ENCODE assay signal across 10 cellular contexts in genomic region chr13:114128348-114128623, GRCh38. TPM values are rescaled to one million over a fixed set of nuclear protein-coding genes. Genes with fewer than 3 reads are reported as not detected.
DNase-seq lines count a peak whose midpoint lies in the region; ATAC-seq and TF ChIP-seq lines count a peak whose summit lies in the region.
"Had no signal": no experiment of that assay in that cellular context is flagged by ENCODE, and none has a peak within 500 bp of the region (broad histone marks: within the 10 kb centered on the region; RNA-seq: fewer than 3 reads in every experiment).

No MANE protein-coding gene starts in this region.

- peaks cover 2% of the 10 kb centered on the region for H3K36me3 Mint-ChIP-seq in chondrocyte (ENCODE audit: low read depth)
- peaks cover 11% of the 10 kb centered on the region for H3K36me3 Mint-ChIP-seq in natural killer cell

- CTCF ChIA-PET in AG04450 (lab: Charles Lee), result no interaction called here

- H3K9me3 ChIP-seq in AG04450 (ENCODE audit: control insufficient read depth, insufficient read depth, low read length), result peaks cover 11% of the 10 kb centered on the region; the same call in 1 of the 2 replicates

- DNase-seq in AG04450 (ENCODE audit: low read depth, low spot score), result no peak
- no peak for DNase-seq in HL-60 (ENCODE audit: low read depth in 1 of 2, low spot score in 1 of 2)
- peak; percentile 69 for DNase-seq in chondrocyte (ENCODE audit: low spot score)
- peak; percentile 15 for DNase-seq in natural killer cell
- DNase-seq in effector CD8-positive, alpha-beta T cell (lab: John Stamatoyannopoulos, UW), result no peak
- no peak for DNase-seq in NCI-H128 (lab: John Stamatoyannopoulos, UW; ENCODE audit: unreplicated experiment)
- no peak for DNase-seq in NCI-H2171 (lab: John Stamatoyannopoulos, UW)
- DNase-seq: NCI-H2171 treated with DMSO at 0.1 percent for 48 hours had no signal

- H3K4me1 Mint-ChIP-seq in chondrocyte (ENCODE audit: low read depth) (peaks cover 67% of the 10 kb centered on the region), natural killer cell (peaks cover 73 to 84% of the 10 kb centered on the region in 2 donors)

- intact Hi-C loops in natural killer cell (cut with micrococcal nuclease), result no loop called here

- H3K27ac Mint-ChIP-seq in chondrocyte (ENCODE audit: unreplicated experiment) (peak overlapping the region; percentile 88), natural killer cell (peak overlapping the region; percentile 91 to 92)

- POLR2A ChIA-PET in AG04450 (lab: Yijun Ruan, JAX), result interaction anchor here (1.2 kb wide), 1 partner anchor 17 kb away, joined by 4 read pairs; no protein-coding TSS in a partner anchor

- no peak for TF ChIP-seq CTCF in AG04450 (IDR thresholded peaks at IDR 0.05; ENCODE audit: low read depth, low read length)
- TF ChIP-seq CTCF in HL-60 (IDR thresholded peaks at IDR 0.05; ENCODE audit: insufficient read depth, low read length), result no peak
- TF ChIP-seq CTCF in chondrocyte (IDR thresholded peaks at IDR 0.05), result no peak
- TF ChIP-seq CTCF in natural killer cell (IDR thresholded peaks at IDR 0.05), result no peak

- peak overlapping the region; percentile 57 for H3K4me3 Mint-ChIP-seq in chondrocyte (ENCODE audit: unreplicated experiment)
- H3K4me3 Mint-ChIP-seq in natural killer cell, result peak overlapping the region; percentile 98

- H3K4me3 ChIP-seq in AG04450 (ENCODE audit: low read depth, low read length), result peak overlapping the region; percentile 93
- H3K4me3 ChIP-seq in HL-60 (replicated peaks; ENCODE audit: insufficient read depth, low read length), result peak overlapping the region; percentile 44

- H3K27me3 Mint-ChIP-seq in chondrocyte (ENCODE audit: low read depth) (no peaks in the 10 kb centered on the region), natural killer cell (ENCODE audit: low read depth in 2 of 2) (no peaks in the 10 kb centered on the region)

- no peak for ATAC-seq in natural killer cell
- no peak for ATAC-seq in HG02623 (IDR thresholded peaks at IDR 0.05; ENCODE audit: unreplicated experiment)

- peak overlapping the region; percentile 96 for H3K27ac ChIP-seq in AG04450 (ENCODE audit: low read depth, low read length)
- peak overlapping the region; percentile 78 for H3K27ac ChIP-seq in HL-60 (replicated peaks)

- no peaks in the 10 kb centered on the region for H3K27me3 ChIP-seq in AG04450 (ENCODE audit: control insufficient read depth, insufficient read depth, low read length)
- no peaks in the 10 kb centered on the region for H3K27me3 ChIP-seq in HL-60 (ENCODE audit: insufficient read depth, poor library complexity, severe bottlenecking)

- no peaks in the 10 kb centered on the region for H3K9me3 Mint-ChIP-seq in chondrocyte (ENCODE audit: low read depth)
- no peaks in the 10 kb centered on the region for H3K9me3 Mint-ChIP-seq in natural killer cell

RNA-seq across cellular contexts. Expression of gene RASA3, which starts 4.1 kb away (rescaled TPM):
- polyA plus RNA-seq in AG04450 (2011; rRNA removed), result 25.2 and 26.8 TPM in 2 replicates
- 32.8 and 38.1 TPM in 2 replicates for polyA minus RNA-seq in AG04450 (2011; rRNA and poly(A)+ RNA removed)
- total RNA-seq in chondrocyte, result 29.9 to 40.0 TPM (median 31.2 TPM) in 3 replicates
- total RNA-seq in natural killer cell, result 100 to 1,000 TPM; 252 to 277 (median 274) TPM

RNA-seq across cellular contexts. Expression of gene CFAP97D2, which starts 50.8 kb away (rescaled TPM):
- polyA plus RNA-seq in AG04450 (2011; rRNA removed), result not detected in 2 replicates
- polyA minus RNA-seq in AG04450 (2011; rRNA and poly(A)+ RNA removed), result not detected in 2 replicates
- total RNA-seq in chondrocyte, result not detected in 3 replicates
- 1 to 10 TPM in 1 of 3 donors, under 1 TPM in 1, not detected in 1; 0.45 to 7.7 TPM for total RNA-seq in natural killer cell
- total RNA-seq: Daoy had no signal

Comparison
In these comparisons a context has a peak if more than half of its experiments do, and no peak if none do; other contexts are left out.
1. DNase-seq: peak in chondrocyte (single experiment) and natural killer cell (single experiment); none in AG04450 (single experiment), HL-60 (0 of 2), effector CD8-positive, alpha-beta T cell (single experiment), NCI-H128 (single experiment) and NCI-H2171 (single experiment).